8 cellular contexts compared by ENCODE assay signal in the genomic region with DNA sequence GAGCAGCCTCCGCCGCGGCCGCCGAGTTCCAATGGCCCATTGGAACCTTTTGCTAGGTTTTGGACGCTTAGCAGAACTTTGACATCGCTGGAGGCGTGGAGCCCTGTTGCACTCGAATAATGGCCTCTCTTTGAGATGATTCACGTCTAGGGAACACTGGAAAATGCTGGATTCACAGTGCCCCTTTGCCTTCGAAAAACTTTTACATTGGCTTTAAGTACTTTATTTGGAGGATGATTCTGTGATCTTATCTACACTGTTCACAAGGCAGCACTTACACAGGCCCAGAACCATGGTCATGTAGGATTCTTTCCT. TPM values are rescaled to one million over a fixed set of nuclear protein-coding genes. Genes with fewer than 3 reads are reported as not detected.
DNase-seq lines count a peak whose midpoint lies in the region; ATAC-seq and TF ChIP-seq lines count a peak whose summit lies in the region.

No MANE protein-coding gene starts in this region.

- peak overlapping the region; percentile 57 for H3K4me3 ChIP-seq in GM12864 (ENCODE audit: low read depth, low read length)
- peak overlapping the region; percentile 74 for H3K4me3 ChIP-seq in SJSA1
- H3K4me3 ChIP-seq in fibroblast of the aortic adventitia (ENCODE audit: low read depth, low read length): peak overlapping the region; percentile 79

- no peak for DNase-seq in GM12864 (ENCODE audit: low read depth)
- DNase-seq in SJSA1 (ENCODE audit: low read depth in 1 of 2, low spot score in 2 of 2): no peak
- DNase-seq in fibroblast of the aortic adventitia (ENCODE audit: low read depth): peak; percentile 70
- DNase-seq in progenitor cell of endocrine pancreas (ENCODE audit: low spot score, unreplicated experiment): no peak
- DNase-seq in COLO829 (ENCODE audit: low spot score): no peak
- DNase-seq in OCI-M1 (lab: John Stamatoyannopoulos, UW): no peak

- no peaks in the 10 kb centered on the region for H3K9me3 ChIP-seq in SJSA1 (replicated peaks)

- H3K27me3 Mint-ChIP-seq in progenitor cell of endocrine pancreas: peaks cover 48% of the 10 kb centered on the region

- ATAC-seq in HG03108 (IDR thresholded peaks at IDR 0.05; ENCODE audit: unreplicated experiment): no peak
- no peak for ATAC-seq in GM18867 (IDR thresholded peaks at IDR 0.05; ENCODE audit: unreplicated experiment)

- H3K27me3 ChIP-seq in SJSA1 (replicated peaks): no peaks in the 10 kb centered on the region

- H3K4me1 Mint-ChIP-seq in progenitor cell of endocrine pancreas (ENCODE audit: low read depth): peaks cover 8% of the 10 kb centered on the region

- TF ChIP-seq CTCF in GM12864 (IDR thresholded peaks at IDR 0.05; ENCODE audit: low read depth, low read length, missing control alignments) (no peak), fibroblast of the aortic adventitia (IDR thresholded peaks at IDR 0.05; ENCODE audit: insufficient read depth, low read length) (no peak), progenitor cell of endocrine pancreas (IDR thresholded peaks at IDR 0.05; ENCODE audit: unreplicated experiment) (no peak)

- peak overlapping the region; percentile 36 for H3K27ac Mint-ChIP-seq in progenitor cell of endocrine pancreas

- H3K36me3 Mint-ChIP-seq in progenitor cell of endocrine pancreas (ENCODE audit: insufficient read depth): no peaks in the 10 kb centered on the region

- H3K9me3 Mint-ChIP-seq in progenitor cell of endocrine pancreas (ENCODE audit: low read depth): no peaks in the 10 kb centered on the region

- peak overlapping the region; percentile 67 for H3K27ac ChIP-seq in SJSA1

- H3K36me3 ChIP-seq in SJSA1: peaks cover 5% of the 10 kb centered on the region; the same call in 1 of the 2 replicates

- H3K4me1 ChIP-seq in SJSA1 (replicated peaks): peaks cover 12% of the 10 kb centered on the region

- peak overlapping the region; percentile 78 for H3K4me3 Mint-ChIP-seq in progenitor cell of endocrine pancreas (ENCODE audit: low read depth)

RNA-seq across cellular contexts. Expression of gene PPIC, which starts 0.5 kb away (rescaled TPM):
- 131 and 133 TPM in 2 replicates for total RNA-seq in SJSA1 (2014; rRNA removed; shearing (Covaris generic))
- total RNA-seq in fibroblast of the aortic adventitia (ENCODE audit: low replicate concordance): 53.5 and 57.2 TPM in 2 replicates
- total RNA-seq in progenitor cell of endocrine pancreas: 21.0 and 26.0 TPM in 2 replicates

RNA-seq across cellular contexts. Expression of gene PRDM6, which starts 52.0 kb away (rescaled TPM):
- total RNA-seq in SJSA1 (2014; rRNA removed; shearing (Covaris generic)): 1.5 and 2.4 TPM in 2 replicates
- total RNA-seq in fibroblast of the aortic adventitia (ENCODE audit: low replicate concordance) (1.4 and 7.8 TPM in 2 replicates), progenitor cell of endocrine pancreas (0.50 and 1.2 TPM in 2 replicates)
